16 cellular contexts compared by ENCODE assay signal in the genomic region with DNA sequence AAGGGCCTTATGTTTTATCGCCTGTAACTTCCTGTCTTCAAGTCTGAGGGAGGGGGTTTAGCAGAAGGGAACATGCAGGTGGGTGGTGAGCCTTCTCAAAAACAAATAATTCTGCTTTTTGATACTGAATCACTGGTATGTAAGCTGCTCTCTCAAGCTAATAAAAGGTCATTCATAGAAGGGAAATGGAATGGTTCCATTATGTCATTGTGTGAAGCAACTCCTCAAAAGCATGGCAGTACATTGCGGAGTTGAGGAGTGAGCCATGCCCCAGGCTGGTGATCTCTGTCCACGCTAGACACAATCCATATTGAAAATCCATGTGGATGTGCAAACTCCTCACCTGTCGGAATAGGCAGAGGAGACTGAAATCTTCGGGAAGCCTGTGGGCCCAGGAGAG.
A peak's percentile ranks its signal among the peaks of the same experiment; 100 is the strongest.
DNase-seq lines count a peak whose midpoint lies in the region; ATAC-seq and TF ChIP-seq lines count a peak whose summit lies in the region.
"Had no signal": no experiment of that assay in that cellular context is flagged by ENCODE, and none has a peak within 500 bp of the region (broad histone marks: within the 10 kb centered on the region; RNA-seq: fewer than 3 reads in every experiment).

No MANE protein-coding gene starts in this region.

- in situ Hi-C loops in GM13977 (cut with MboI; ENCODE audit: low pct_unique_long_range_greater_than_20kb, low sequenced_read_pairs, unreplicated experiment), result no loop called here

- H3K36me3 Mint-ChIP-seq in immature natural killer cell, result peaks cover 16 to 54% (median 45%) of the 10 kb centered on the region in 3 donors

- peaks cover 0 to 8% of the 10 kb centered on the region in 2 donors for H3K4me1 ChIP-seq in right atrium auricular region
- peaks cover 31% of the 10 kb centered on the region for H3K4me1 ChIP-seq in KMS-11 (ENCODE audit: low read depth, poor library complexity, severe bottlenecking)
- H3K4me1 ChIP-seq in A673 (ENCODE audit: insufficient read depth, low read length, poor library complexity, severe bottlenecking), result no peaks in the 10 kb centered on the region

- no peak overlapping the region for H2AFZ ChIP-seq in KMS-11 (ENCODE audit: low read depth)

- H3K27me3 ChIP-seq in right atrium auricular region, result no peaks in the 10 kb centered on the region
- no peaks in the 10 kb centered on the region for H3K27me3 ChIP-seq in KMS-11 (ENCODE audit: insufficient read depth, low read depth)
- H3K27me3 ChIP-seq in A673 (replicated peaks; ENCODE audit: insufficient read depth, low read depth, low read length, poor library complexity), result no peaks in the 10 kb centered on the region

- no peaks in the 10 kb centered on the region for H4K20me1 ChIP-seq in KMS-11 (ENCODE audit: insufficient read depth)

- peak overlapping the region; percentile 21 to 40 (median 32) for H3K27ac Mint-ChIP-seq in immature natural killer cell
- H3K27ac Mint-ChIP-seq: B cell had no signal

- CTCF ChIA-PET in A673 (lab: Charles Lee), result no interaction called here

- POLR2A ChIA-PET in A673 (lab: Charles Lee; ENCODE audit: low non-redundant PET), result no interaction called here

- no peaks in the 10 kb centered on the region for H3K9me3 Mint-ChIP-seq in immature natural killer cell
- H3K9me3 Mint-ChIP-seq: CD4-positive, alpha-beta memory T cell had no signal

- H3K4me2 ChIP-seq in KMS-11, result peak overlapping the region; percentile 4; the same call in 1 of the 2 replicates

- no peak overlapping the region for H3K9ac ChIP-seq in KMS-11

- TF ChIP-seq CTCF in right atrium auricular region (IDR thresholded peaks at IDR 0.05), result no peak
- TF ChIP-seq CTCF in KMS-11 (conservative IDR thresholded peaks at IDR 0.05; ENCODE audit: low read depth, low read length), result no peak
- TF ChIP-seq CTCF in GM13977 (IDR thresholded peaks at IDR 0.05; ENCODE audit: extremely low read depth, insufficient read depth, missing control alignments), result no peak
- no peak for TF ChIP-seq CTCF in A673 (conservative IDR thresholded peaks at IDR 0.05; ENCODE audit: low read depth, low read length)

- H3K4me3 Mint-ChIP-seq in immature natural killer cell, result no peak overlapping the region
- H3K4me3 Mint-ChIP-seq: B cell; CD4-positive, alpha-beta memory T cell had no signal

- peaks cover 31 to 76% of the 10 kb centered on the region in 2 donors for H3K4me1 Mint-ChIP-seq in immature natural killer cell
- H3K4me1 Mint-ChIP-seq: B cell had no signal

- H3K9me3 ChIP-seq in right atrium auricular region (no peaks in the 10 kb centered on the region), A673 (ENCODE audit: low read depth, low read length, poor library complexity, severe bottlenecking) (no peaks in the 10 kb centered on the region)

- intact Hi-C loops in left ventricle myocardium superior (cut with micrococcal nuclease) (no loop called here), A673 (cut with micrococcal nuclease; ENCODE audit: unreplicated experiment) (no loop called here)

- H3K4me3 ChIP-seq in right atrium auricular region (no peak overlapping the region), KMS-11 (IDR thresholded peaks at IDR 0.05; ENCODE audit: insufficient read depth, low read depth, low read length) (no peak overlapping the region), A673 (ENCODE audit: low read depth, low read length, poor library complexity, severe bottlenecking) (no peak overlapping the region)
- H3K4me3 ChIP-seq: GM12878 had no signal

- no peak for DNase-seq in left ventricle myocardium superior
- no peak for DNase-seq in right atrium auricular region (ENCODE audit: low spot score)
- DNase-seq in NCI-H69 (lab: John Stamatoyannopoulos, UW), result peak; percentile 42
- DNase-seq in immature natural killer cell, result no peak
- no peak for DNase-seq in GM13977 (ENCODE audit: low spot score)
- DNase-seq in A673 (ENCODE audit: low spot score), result no peak
- DNase-seq: C1 segment of cervical spinal cord; CD4-positive, alpha-beta memory T cell; COR-L47; DMS153 had no signal

- peaks cover 0 to 4% (median 1%) of the 10 kb centered on the region in 3 donors for H3K27me3 Mint-ChIP-seq in immature natural killer cell (ENCODE audit: low read depth in 3 of 3)
- H3K27me3 Mint-ChIP-seq: CD4-positive, alpha-beta memory T cell had no signal

- peak; percentile 48 for ATAC-seq in left ventricle myocardium superior
- no peak for ATAC-seq in GM18907 (IDR thresholded peaks at IDR 0.05; ENCODE audit: unreplicated experiment)
- ATAC-seq: GM12878, HCT116, HepG2 had no signal

- H3K36me3 ChIP-seq in right atrium auricular region, result no peaks in the 10 kb centered on the region
- H3K36me3 ChIP-seq in KMS-11 (ENCODE audit: insufficient read depth), result no peaks in the 10 kb centered on the region
- H3K36me3 ChIP-seq in A673 (ENCODE audit: insufficient read depth, low read length, poor library complexity, severe bottlenecking), result no peaks in the 10 kb centered on the region

- BruUV-seq in A673 (replicated peaks; lab: Mats Ljungman, UMichigan), result no TSS peak

- H3K27ac ChIP-seq in right atrium auricular region, result no peak overlapping the region
- no peak overlapping the region for H3K27ac ChIP-seq in KMS-11
- no peak overlapping the region for H3K27ac ChIP-seq in A673 (ENCODE audit: low read depth, low read length, poor library complexity, severe bottlenecking)

- no peaks in the 10 kb centered on the region for H3K79me2 ChIP-seq in KMS-11 (ENCODE audit: insufficient read depth, low read depth)
